Comparison of ENCODE assay signal across 11 cellular contexts in genomic region chr1:198575715-198576641, GRCh38. TPM values are rescaled to one million over a fixed set of nuclear protein-coding genes. Genes with fewer than 3 reads are reported as not detected.
DNase-seq lines count a peak whose midpoint lies in the region; ATAC-seq and TF ChIP-seq lines count a peak whose summit lies in the region.
"Had no signal": no experiment of that assay in that cellular context is flagged by ENCODE, and none has a peak within 500 bp of the region (broad histone marks: within the 10 kb centered on the region; RNA-seq: fewer than 3 reads in every experiment).

No MANE protein-coding gene starts in this region.

- peaks cover 30% of the 10 kb centered on the region for H3K4me1 Mint-ChIP-seq in activated naive CD4-positive, alpha-beta T cell treated with anti-CD3 and anti-CD28 coated beads, Interleukin-2, amount 50 U/mL, for 24 hours

- H3K27ac Mint-ChIP-seq in activated naive CD4-positive, alpha-beta T cell treated with anti-CD3 and anti-CD28 coated beads, Interleukin-2, amount 50 U/mL, for 24 hours, result peak overlapping the region; percentile 5

- H3K27ac ChIP-seq in upper lobe of right lung, result no peak overlapping the region
- H3K27ac ChIP-seq: thyroid gland had no signal

- H3K4me3 Mint-ChIP-seq in activated naive CD4-positive, alpha-beta T cell treated with anti-CD3 and anti-CD28 coated beads, Interleukin-2, amount 50 U/mL, for 24 hours, result no peak overlapping the region

- no peak for TF ChIP-seq CTCF in upper lobe of right lung (IDR thresholded peaks at IDR 0.05)

- H3K27me3 ChIP-seq in upper lobe of right lung, result no peaks in the 10 kb centered on the region
- H3K27me3 ChIP-seq: thyroid gland had no signal

- no peak overlapping the region for H3K4me3 ChIP-seq in upper lobe of right lung
- H3K4me3 ChIP-seq: thyroid gland had no signal

- H3K36me3 ChIP-seq in upper lobe of right lung, result no peaks in the 10 kb centered on the region
- H3K36me3 ChIP-seq: thyroid gland had no signal

- no peak for DNase-seq in activated naive CD4-positive, alpha-beta T cell treated with Interleukin-2 at 50 U/mL for 16 hours
- DNase-seq in SIG-M5 (lab: John Stamatoyannopoulos, UW) (peak; percentile 50), upper lobe of right lung (no peak), NCI-H526 (lab: John Stamatoyannopoulos, UW) (no peak), T-helper 9 cell (no peak), globus pallidus (ENCODE audit: low spot score) (no peak)
- DNase-seq: activated CD4-positive, alpha-beta T cell treated with anti-CD3 and anti-CD28 coated beads for 48 hours; NCI-H187; thyroid gland had no signal

- no peaks in the 10 kb centered on the region for H3K4me1 ChIP-seq in upper lobe of right lung
- H3K4me1 ChIP-seq: thyroid gland had no signal

- peaks cover 1% of the 10 kb centered on the region for H3K9me3 Mint-ChIP-seq in activated naive CD4-positive, alpha-beta T cell treated with anti-CD3 and anti-CD28 coated beads, Interleukin-2, amount 50 U/mL, for 24 hours

- intact Hi-C loops in upper lobe of right lung (cut with DNase I), result no loop called here

- no peaks in the 10 kb centered on the region for H3K27me3 Mint-ChIP-seq in activated naive CD4-positive, alpha-beta T cell treated with anti-CD3 and anti-CD28 coated beads, Interleukin-2, amount 50 U/mL, for 24 hours

- H3K36me3 Mint-ChIP-seq in activated naive CD4-positive, alpha-beta T cell treated with anti-CD3 and anti-CD28 coated beads, Interleukin-2, amount 50 U/mL, for 24 hours, result peaks cover 2% of the 10 kb centered on the region

- H3K9me3 ChIP-seq in upper lobe of right lung, result peaks cover 3% of the 10 kb centered on the region
- H3K9me3 ChIP-seq: thyroid gland had no signal

- ATAC-seq in HG03139 (IDR thresholded peaks at IDR 0.05; ENCODE audit: unreplicated experiment) (peak; percentile 57), upper lobe of right lung (peak; percentile 56)

RNA-seq across cellular contexts. Expression of gene ATP6V1G3, which starts 35.5 kb away (rescaled TPM):
- total RNA-seq in upper lobe of right lung, result not detected
- total RNA-seq: thyroid gland had no signal
